8 cellular contexts compared by ENCODE assay signal in the genomic region with DNA sequence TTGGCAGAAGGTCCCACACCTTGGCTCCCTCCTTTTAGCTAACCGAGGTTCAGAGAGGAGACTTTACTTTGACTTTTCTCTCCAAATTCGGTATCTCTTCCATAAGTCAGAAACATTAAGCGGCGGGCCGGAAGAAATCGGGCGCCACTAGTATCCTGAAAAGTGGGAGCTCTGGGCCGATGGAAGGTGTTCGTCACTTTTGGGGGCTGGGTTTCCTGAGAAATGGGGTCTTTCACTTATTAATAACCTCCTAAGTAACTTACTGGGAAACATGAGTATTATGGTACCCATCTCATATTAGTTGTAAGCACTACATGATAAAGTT. TPM values are rescaled to one million over a fixed set of nuclear protein-coding genes. Genes with fewer than 3 reads are reported as not detected.
DNase-seq lines count a peak whose midpoint lies in the region; ATAC-seq and TF ChIP-seq lines count a peak whose summit lies in the region.

No MANE protein-coding gene starts in this region.

- no peaks in the 10 kb centered on the region for H3K9me3 ChIP-seq in SK-N-MC (ENCODE audit: low read depth, low read length)

- ATAC-seq in HG02642 (IDR thresholded peaks at IDR 0.05; ENCODE audit: poor library complexity, unreplicated experiment): no peak

- no peak for TF ChIP-seq CTCF in fibroblast of the aortic adventitia (IDR thresholded peaks at IDR 0.05; ENCODE audit: insufficient read depth, low read length)

- H3K9ac ChIP-seq in SK-N-MC (ENCODE audit: insufficient read length): peak overlapping the region; percentile 90

- H3K36me3 ChIP-seq in SK-N-MC (ENCODE audit: insufficient read depth, low read length): no peaks in the 10 kb centered on the region

- peak overlapping the region; percentile 94 for H3K4me3 ChIP-seq in SK-N-MC
- H3K4me3 ChIP-seq in fibroblast of the aortic adventitia (ENCODE audit: low read depth, low read length): peak overlapping the region; percentile 91
- peak overlapping the region; percentile 86 for H3K4me3 ChIP-seq in skeletal muscle cell (ENCODE audit: low read depth, low read length)

- 0 out of 2 replicates have a peak overlapping the region, but pooled peaks have one; percentile 84 for H3K27ac ChIP-seq in SK-N-MC

- DNase-seq in GM19238 (ENCODE audit: insufficient read length, low spot score) (peak; percentile 1), SK-N-MC (ENCODE audit: low read depth, low spot score) (no peak), fibroblast of the aortic adventitia (ENCODE audit: low read depth) (no peak), skeletal muscle cell (ENCODE audit: low read depth) (no peak), germinal center (ENCODE audit: low spot score) (no peak), DMS114 treated with DMSO at 0.1 percent for 48 hours (lab: John Stamatoyannopoulos, UW; ENCODE audit: unreplicated experiment) (no peak)
- no peak for DNase-seq in activated effector memory CD4-positive, alpha-beta T cell treated with anti-CD3 and anti-CD28 coated beads, Interleukin-2, amount 50 U/mL, for 16 hours

RNA-seq across cellular contexts. Expression of gene STX17, which starts 0.7 kb away (rescaled TPM):
- 21.2 and 32.1 TPM in 2 replicates for total RNA-seq in fibroblast of the aortic adventitia (ENCODE audit: low replicate concordance)
